Comparison of ENCODE assay signal across 1 cellular context in the genomic region with DNA sequence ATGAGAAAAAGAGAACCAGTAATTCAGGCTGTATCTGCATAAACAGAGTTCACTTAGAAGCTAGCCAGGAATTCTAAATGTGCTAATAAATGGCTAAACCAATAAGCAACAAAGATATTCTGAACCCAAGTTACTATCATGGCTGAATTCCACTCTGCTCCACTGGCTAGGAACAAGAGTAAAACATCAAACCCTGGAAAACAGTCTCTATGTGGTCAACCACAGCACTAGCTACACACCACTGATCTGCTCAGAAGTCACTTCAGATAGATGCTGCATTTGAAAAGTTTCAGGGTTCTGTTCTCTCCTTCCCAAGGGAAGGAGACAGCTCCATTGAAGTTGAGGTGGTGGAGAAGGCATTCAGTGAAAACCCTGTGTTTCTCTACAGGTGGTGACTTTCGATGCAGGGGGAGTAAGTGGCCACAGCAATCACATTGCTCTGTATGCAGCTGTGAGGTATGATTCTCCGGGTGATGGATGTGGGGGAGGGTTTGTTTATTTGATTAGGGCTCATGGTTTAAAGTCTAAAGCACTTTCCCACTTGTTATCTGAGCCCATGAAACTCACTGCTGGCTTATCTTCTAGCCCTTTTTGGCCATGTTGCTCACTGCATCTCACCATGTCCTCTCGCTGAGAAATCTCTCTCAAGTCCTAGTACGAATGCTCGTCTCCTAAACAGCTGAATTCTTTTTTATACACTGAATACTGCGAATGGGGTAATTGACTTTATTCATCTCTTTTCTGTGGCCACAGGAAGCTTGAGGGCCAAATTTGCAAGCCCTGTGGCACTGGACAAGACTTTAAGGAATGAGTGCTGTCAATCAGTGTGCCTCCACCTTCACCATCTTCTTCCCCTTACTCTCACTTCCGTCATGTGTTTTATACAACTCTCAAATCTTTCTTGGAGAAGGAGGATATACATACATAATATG.
A peak's percentile ranks its signal among the peaks of the same experiment; 100 is the strongest.
TF ChIP-seq lines count a peak whose summit lies in the region.

No MANE protein-coding gene starts in this region.

TF ChIP-seq in HepG2, 621 proteins besides CTCF, POLR2A, EP300 and RAD21 (continued from another document):
- TF ChIP-seq, protein P1, sequence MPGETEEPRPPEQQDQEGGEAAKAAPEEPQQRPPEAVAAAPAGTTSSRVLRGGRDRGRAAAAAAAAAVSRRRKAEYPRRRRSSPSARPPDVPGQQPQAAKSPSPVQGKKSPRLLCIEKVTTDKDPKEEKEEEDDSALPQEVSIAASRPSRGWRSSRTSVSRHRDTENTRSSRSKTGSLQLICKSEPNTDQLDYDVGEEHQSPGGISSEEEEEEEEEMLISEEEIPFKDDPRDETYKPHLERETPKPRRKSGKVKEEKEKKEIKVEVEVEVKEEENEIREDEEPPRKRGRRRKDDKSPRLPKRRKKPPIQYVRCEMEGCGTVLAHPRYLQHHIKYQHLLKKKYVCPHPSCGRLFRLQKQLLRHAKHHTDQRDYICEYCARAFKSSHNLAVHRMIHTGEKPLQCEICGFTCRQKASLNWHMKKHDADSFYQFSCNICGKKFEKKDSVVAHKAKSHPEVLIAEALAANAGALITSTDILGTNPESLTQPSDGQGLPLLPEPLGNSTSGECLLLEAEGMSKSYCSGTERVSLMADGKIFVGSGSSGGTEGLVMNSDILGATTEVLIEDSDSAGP (CRISPR knock-in tag; IDR thresholded peaks at IDR 0.05; ENCODE audit: borderline replicate concordance), result no peak
- TF ChIP-seq GATAD2A (CRISPR knock-in tag; IDR thresholded peaks at IDR 0.05) (peak; percentile 80), ZNF614 (CRISPR knock-in tag; IDR thresholded peaks at IDR 0.05; ENCODE audit: borderline replicate concordance) (peak; percentile 73; the same call in 1 of the 2 replicates), FOXK2 (IDR thresholded peaks at IDR 0.05) (peak; percentile 53; the same call in 1 of the 2 replicates), GTF2F1 (IDR thresholded peaks at IDR 0.05; ENCODE audit: low read length) (0 out of 2 replicates have a peak, but pooled peaks have one; percentile 14), ZNF263 (CRISPR knock-in tag; IDR thresholded peaks at IDR 0.05) (no peak), ZNF749 (CRISPR knock-in tag; IDR thresholded peaks at IDR 0.05; ENCODE audit: borderline replicate concordance) (no peak), ZNF468 (CRISPR knock-in tag; IDR thresholded peaks at IDR 0.05) (no peak), PITX1 (CRISPR knock-in tag; IDR thresholded peaks at IDR 0.05) (peak; percentile 91), ZNF766 (CRISPR knock-in tag; IDR thresholded peaks at IDR 0.05; ENCODE audit: borderline replicate concordance) (0 out of 2 replicates have a peak, but pooled peaks have one; percentile 42), RARA (CRISPR knock-in tag; IDR thresholded peaks at IDR 0.05) (peak; percentile 47), DMAP1 (CRISPR knock-in tag; IDR thresholded peaks at IDR 0.05) (peak; percentile 54; the same call in 1 of the 2 replicates), SSRP1 (CRISPR knock-in tag; IDR thresholded peaks at IDR 0.05) (peak; percentile 17; the same call in 1 of the 2 replicates), ZNF317 (CRISPR knock-in tag; IDR thresholded peaks at IDR 0.05) (peak; percentile 53; the same call in 1 of the 2 replicates), FOXA1 (IDR thresholded peaks at IDR 0.05) (no peak), FOXA1 (CRISPR knock-in tag; IDR thresholded peaks at IDR 0.05) (peak; percentile 59; the same call in 1 of the 2 replicates)
- TF ChIP-seq, protein P2, sequence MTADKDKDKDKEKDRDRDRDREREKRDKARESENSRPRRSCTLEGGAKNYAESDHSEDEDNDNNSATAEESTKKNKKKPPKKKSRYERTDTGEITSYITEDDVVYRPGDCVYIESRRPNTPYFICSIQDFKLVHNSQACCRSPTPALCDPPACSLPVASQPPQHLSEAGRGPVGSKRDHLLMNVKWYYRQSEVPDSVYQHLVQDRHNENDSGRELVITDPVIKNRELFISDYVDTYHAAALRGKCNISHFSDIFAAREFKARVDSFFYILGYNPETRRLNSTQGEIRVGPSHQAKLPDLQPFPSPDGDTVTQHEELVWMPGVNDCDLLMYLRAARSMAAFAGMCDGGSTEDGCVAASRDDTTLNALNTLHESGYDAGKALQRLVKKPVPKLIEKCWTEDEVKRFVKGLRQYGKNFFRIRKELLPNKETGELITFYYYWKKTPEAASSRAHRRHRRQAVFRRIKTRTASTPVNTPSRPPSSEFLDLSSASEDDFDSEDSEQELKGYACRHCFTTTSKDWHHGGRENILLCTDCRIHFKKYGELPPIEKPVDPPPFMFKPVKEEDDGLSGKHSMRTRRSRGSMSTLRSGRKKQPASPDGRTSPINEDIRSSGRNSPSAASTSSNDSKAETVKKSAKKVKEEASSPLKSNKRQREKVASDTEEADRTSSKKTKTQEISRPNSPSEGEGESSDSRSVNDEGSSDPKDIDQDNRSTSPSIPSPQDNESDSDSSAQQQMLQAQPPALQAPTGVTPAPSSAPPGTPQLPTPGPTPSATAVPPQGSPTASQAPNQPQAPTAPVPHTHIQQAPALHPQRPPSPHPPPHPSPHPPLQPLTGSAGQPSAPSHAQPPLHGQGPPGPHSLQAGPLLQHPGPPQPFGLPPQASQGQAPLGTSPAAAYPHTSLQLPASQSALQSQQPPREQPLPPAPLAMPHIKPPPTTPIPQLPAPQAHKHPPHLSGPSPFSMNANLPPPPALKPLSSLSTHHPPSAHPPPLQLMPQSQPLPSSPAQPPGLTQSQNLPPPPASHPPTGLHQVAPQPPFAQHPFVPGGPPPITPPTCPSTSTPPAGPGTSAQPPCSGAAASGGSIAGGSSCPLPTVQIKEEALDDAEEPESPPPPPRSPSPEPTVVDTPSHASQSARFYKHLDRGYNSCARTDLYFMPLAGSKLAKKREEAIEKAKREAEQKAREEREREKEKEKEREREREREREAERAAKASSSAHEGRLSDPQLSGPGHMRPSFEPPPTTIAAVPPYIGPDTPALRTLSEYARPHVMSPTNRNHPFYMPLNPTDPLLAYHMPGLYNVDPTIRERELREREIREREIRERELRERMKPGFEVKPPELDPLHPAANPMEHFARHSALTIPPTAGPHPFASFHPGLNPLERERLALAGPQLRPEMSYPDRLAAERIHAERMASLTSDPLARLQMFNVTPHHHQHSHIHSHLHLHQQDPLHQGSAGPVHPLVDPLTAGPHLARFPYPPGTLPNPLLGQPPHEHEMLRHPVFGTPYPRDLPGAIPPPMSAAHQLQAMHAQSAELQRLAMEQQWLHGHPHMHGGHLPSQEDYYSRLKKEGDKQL (CRISPR knock-in tag; IDR thresholded peaks at IDR 0.05; ENCODE audit: low read depth), result 0 out of 2 replicates have a peak, but pooled peaks have one; percentile 66
- TF ChIP-seq, protein P3, sequence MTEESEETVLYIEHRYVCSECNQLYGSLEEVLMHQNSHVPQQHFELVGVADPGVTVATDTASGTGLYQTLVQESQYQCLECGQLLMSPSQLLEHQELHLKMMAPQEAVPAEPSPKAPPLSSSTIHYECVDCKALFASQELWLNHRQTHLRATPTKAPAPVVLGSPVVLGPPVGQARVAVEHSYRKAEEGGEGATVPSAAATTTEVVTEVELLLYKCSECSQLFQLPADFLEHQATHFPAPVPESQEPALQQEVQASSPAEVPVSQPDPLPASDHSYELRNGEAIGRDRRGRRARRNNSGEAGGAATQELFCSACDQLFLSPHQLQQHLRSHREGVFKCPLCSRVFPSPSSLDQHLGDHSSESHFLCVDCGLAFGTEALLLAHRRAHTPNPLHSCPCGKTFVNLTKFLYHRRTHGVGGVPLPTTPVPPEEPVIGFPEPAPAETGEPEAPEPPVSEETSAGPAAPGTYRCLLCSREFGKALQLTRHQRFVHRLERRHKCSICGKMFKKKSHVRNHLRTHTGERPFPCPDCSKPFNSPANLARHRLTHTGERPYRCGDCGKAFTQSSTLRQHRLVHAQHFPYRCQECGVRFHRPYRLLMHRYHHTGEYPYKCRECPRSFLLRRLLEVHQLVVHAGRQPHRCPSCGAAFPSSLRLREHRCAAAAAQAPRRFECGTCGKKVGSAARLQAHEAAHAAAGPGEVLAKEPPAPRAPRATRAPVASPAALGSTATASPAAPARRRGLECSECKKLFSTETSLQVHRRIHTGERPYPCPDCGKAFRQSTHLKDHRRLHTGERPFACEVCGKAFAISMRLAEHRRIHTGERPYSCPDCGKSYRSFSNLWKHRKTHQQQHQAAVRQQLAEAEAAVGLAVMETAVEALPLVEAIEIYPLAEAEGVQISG (CRISPR knock-in tag; IDR thresholded peaks at IDR 0.05), result peak; percentile 63; the same call in 1 of the 2 replicates
- TF ChIP-seq, protein P4, sequence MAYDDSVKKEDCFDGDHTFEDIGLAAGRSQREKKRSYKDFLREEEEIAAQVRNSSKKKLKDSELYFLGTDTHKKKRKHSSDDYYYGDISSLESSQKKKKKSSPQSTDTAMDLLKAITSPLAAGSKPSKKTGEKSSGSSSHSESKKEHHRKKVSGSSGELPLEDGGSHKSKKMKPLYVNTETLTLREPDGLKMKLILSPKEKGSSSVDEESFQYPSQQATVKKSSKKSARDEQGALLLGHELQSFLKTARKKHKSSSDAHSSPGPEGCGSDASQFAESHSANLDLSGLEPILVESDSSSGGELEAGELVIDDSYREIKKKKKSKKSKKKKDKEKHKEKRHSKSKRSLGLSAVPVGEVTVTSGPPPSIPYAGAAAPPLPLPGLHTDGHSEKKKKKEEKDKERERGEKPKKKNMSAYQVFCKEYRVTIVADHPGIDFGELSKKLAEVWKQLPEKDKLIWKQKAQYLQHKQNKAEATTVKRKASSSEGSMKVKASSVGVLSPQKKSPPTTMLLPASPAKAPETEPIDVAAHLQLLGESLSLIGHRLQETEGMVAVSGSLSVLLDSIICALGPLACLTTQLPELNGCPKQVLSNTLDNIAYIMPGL (CRISPR knock-in tag; IDR thresholded peaks at IDR 0.05; ENCODE audit: borderline replicate concordance in 1 of 2, low read depth in 1 of 2), result peak in 1 of 2 experiments; percentile 34; a peak in 1 of 4 replicates
- TF ChIP-seq, protein P5, sequence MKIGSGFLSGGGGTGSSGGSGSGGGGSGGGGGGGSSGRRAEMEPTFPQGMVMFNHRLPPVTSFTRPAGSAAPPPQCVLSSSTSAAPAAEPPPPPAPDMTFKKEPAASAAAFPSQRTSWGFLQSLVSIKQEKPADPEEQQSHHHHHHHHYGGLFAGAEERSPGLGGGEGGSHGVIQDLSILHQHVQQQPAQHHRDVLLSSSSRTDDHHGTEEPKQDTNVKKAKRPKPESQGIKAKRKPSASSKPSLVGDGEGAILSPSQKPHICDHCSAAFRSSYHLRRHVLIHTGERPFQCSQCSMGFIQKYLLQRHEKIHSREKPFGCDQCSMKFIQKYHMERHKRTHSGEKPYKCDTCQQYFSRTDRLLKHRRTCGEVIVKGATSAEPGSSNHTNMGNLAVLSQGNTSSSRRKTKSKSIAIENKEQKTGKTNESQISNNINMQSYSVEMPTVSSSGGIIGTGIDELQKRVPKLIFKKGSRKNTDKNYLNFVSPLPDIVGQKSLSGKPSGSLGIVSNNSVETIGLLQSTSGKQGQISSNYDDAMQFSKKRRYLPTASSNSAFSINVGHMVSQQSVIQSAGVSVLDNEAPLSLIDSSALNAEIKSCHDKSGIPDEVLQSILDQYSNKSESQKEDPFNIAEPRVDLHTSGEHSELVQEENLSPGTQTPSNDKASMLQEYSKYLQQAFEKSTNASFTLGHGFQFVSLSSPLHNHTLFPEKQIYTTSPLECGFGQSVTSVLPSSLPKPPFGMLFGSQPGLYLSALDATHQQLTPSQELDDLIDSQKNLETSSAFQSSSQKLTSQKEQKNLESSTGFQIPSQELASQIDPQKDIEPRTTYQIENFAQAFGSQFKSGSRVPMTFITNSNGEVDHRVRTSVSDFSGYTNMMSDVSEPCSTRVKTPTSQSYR (CRISPR knock-in tag; IDR thresholded peaks at IDR 0.05; ENCODE audit: borderline replicate concordance), result peak; percentile 98
- TF ChIP-seq, protein P6, sequence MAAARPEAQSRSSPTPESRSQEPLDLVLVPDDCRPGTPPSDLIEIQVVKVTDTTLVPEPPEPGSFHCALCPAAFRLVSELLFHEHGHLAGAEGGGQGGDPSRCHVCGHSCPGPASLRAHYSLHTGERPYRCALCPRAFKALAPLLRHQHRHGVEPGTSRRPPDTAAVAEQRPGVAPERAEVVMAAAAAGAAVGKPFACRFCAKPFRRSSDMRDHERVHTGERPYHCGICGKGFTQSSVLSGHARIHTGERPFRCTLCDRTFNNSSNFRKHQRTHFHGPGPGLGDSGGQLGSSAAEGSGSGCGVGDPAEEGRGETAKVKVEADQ (CRISPR knock-in tag; IDR thresholded peaks at IDR 0.05; ENCODE audit: borderline replicate concordance), result no peak
